In the genomic region with DNA sequence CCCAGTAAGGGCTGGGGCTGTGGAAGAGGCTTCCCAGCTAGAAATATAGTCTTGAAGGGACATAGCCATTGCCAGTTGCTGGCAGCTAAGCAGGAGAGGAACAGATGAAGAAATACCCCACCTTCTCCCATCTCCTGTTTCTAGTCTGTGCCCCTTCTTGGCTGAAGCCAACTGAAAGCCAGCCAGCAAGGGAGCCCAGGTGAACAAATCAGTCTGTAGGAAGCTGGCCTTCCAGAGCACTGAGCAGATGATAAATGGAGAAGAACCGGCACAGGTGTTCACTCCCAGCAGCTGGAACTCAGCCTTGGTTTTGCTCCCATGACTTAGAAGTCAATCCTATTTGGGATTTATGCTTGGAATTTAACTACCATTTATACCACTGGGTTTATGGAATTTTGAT, we compare ENCODE assay signal across 28 cellular contexts.
"Had no signal": no experiment of that assay in that cellular context is flagged by ENCODE, and none has a peak within 500 bp of the region (broad histone marks: within the 10 kb centered on the region; RNA-seq: fewer than 3 reads in every experiment).

No MANE protein-coding gene starts in this region.

- FAIRE-seq: astrocyte, bronchial epithelial cell, colon, endometrium, frontal cortex had no signal

- H3K4me1 ChIP-seq: prostate gland, suprapubic skin had no signal

- H3K9me3 ChIP-seq: neutrophil, ovary, prostate gland, stomach, suprapubic skin, tibial artery had no signal

- H3K36me3 ChIP-seq: neutrophil, ovary, prostate gland, stomach, suprapubic skin, tibial artery had no signal

- H3K4me3 ChIP-seq: ovary, prostate gland, stomach, suprapubic skin, tibial artery had no signal

- H3K27ac ChIP-seq: epithelial cell of prostate, neutrophil, ovary, prostate gland, stomach, suprapubic skin, tibial artery had no signal

- ATAC-seq: activated CD4-positive, alpha-beta T cell treated with anti-CD3 and anti-CD28 coated beads for 36 hours; activated CD8-positive, alpha-beta memory T cell treated with anti-CD3 and anti-CD28 coated beads, Interleukin-2, amount 10 ng/mL, durations not matched to agents 7 days and 5 days; activated CD8-positive, alpha-beta T cell treated with anti-CD3 and anti-CD28 coated beads, Interleukin-2, amount 10 ng/mL, durations not matched to agents 7 days and 5 days; left ventricle myocardium superior; stimulated activated naive B cell treated with anti-CD40 and anti-IgM and Interleukin-4, amounts not matched to agents 10 μg/mL and 1 μg/mL and 100 μg/mL, for 72 hours had no signal

- H3K27me3 ChIP-seq: neutrophil, ovary, stomach, suprapubic skin, tibial artery had no signal

- DNase-seq: activated CD4-positive, alpha-beta T cell treated with anti-CD3 and anti-CD28 coated beads for 36 hours; activated CD4-positive, CD25-positive, alpha-beta regulatory T cell; activated CD8-positive, alpha-beta memory T cell treated with anti-CD3 and anti-CD28 coated beads, Interleukin-2, amount 10 ng/mL, durations not matched to agents 7 days and 5 days; activated CD8-positive, alpha-beta T cell treated with anti-CD3 and anti-CD28 coated beads, Interleukin-2, amount 10 ng/mL, durations not matched to agents 7 days and 5 days; activated gamma-delta T cell; activated naive CD4-positive, alpha-beta T cell treated with anti-CD3 and anti-CD28 coated beads, Interleukin-2, amount 10 ng/mL, durations not matched to agents 7 days and 5 days; activated naive CD8-positive, alpha-beta T cell treated with anti-CD3 and anti-CD28 coated beads, Interleukin-2, amount 10 ng/mL, durations not matched to agents 7 days and 5 days; activated T-cell treated with anti-CD3 and anti-CD28 coated beads, Interleukin-2, amount 50 U/mL, for 1 hour; effector CD8-positive, alpha-beta T cell; glutamatergic neuron; islet precursor cell; left ventricle myocardium superior; nephron progenitor cell; ovary; stimulated activated CD4-positive, alpha-beta T cell treated with anti-CD3 and anti-CD28 coated beads, Interleukin-15, amount 100 ng/mL, for 24 hours; stimulated activated CD4-positive, alpha-beta T cell treated with anti-CD3 and anti-CD28 coated beads, Interleukin-2, amount 100 ng/mL, for 24 hours; stimulated activated naive B cell treated with anti-CD40 and anti-IgM and Interleukin-4, amounts not matched to agents 10 μg/mL and 1 μg/mL and 100 μg/mL, for 72 hours; stomach; tibial artery had no signal
